Comparison of ENCODE assay signal across 1 cellular context in genomic region chr16:66619534-66620418, GRCh38.
TF ChIP-seq lines count a peak whose summit lies in the region.

No MANE protein-coding gene starts in this region.

TF ChIP-seq in HepG2, 621 proteins besides CTCF, POLR2A, EP300 and RAD21:
- TF ChIP-seq, protein P1, sequence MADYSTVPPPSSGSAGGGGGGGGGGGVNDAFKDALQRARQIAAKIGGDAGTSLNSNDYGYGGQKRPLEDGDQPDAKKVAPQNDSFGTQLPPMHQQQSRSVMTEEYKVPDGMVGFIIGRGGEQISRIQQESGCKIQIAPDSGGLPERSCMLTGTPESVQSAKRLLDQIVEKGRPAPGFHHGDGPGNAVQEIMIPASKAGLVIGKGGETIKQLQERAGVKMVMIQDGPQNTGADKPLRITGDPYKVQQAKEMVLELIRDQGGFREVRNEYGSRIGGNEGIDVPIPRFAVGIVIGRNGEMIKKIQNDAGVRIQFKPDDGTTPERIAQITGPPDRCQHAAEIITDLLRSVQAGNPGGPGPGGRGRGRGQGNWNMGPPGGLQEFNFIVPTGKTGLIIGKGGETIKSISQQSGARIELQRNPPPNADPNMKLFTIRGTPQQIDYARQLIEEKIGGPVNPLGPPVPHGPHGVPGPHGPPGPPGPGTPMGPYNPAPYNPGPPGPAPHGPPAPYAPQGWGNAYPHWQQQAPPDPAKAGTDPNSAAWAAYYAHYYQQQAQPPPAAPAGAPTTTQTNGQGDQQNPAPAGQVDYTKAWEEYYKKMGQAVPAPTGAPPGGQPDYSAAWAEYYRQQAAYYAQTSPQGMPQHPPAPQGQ (CRISPR knock-in tag; IDR thresholded peaks at IDR 0.05; ENCODE audit: borderline replicate concordance), result no peak
- TF ChIP-seq MNT (IDR thresholded peaks at IDR 0.05), result peak; percentile 84
